11 cellular contexts compared by ENCODE assay signal in genomic region chr14:61710853-61711817, GRCh38. TPM values are rescaled to one million over a fixed set of nuclear protein-coding genes. Genes with fewer than 3 reads are reported as not detected.
DNase-seq lines count a peak whose midpoint lies in the region; ATAC-seq and TF ChIP-seq lines count a peak whose summit lies in the region.
"Had no signal": no experiment of that assay in that cellular context is flagged by ENCODE, and none has a peak within 500 bp of the region (broad histone marks: within the 10 kb centered on the region; RNA-seq: fewer than 3 reads in every experiment).

No MANE protein-coding gene starts in this region.

- no peak overlapping the region for H3K27ac ChIP-seq in CD8-positive, alpha-beta T cell (ENCODE audit: low read depth, low read length)

- CTCF ChIA-PET in CD8-positive, alpha-beta T cell (lab: Charles Lee) = interaction anchor here (0.6 to 1.8 kb wide), 2 partner anchors 20 to 52 kb away, joined by 3 to 4 read pairs; no protein-coding TSS in a partner anchor

- ATAC-seq in CD8-positive, alpha-beta T cell = no peak
- peak; percentile 73 for ATAC-seq in left colon
- no peak for ATAC-seq in GM18858 (IDR thresholded peaks at IDR 0.05; ENCODE audit: unreplicated experiment)
- ATAC-seq in GM21619 (IDR thresholded peaks at IDR 0.05; ENCODE audit: unreplicated experiment) = no peak
- ATAC-seq: left ventricle myocardium superior had no signal

- no peaks in the 10 kb centered on the region for H3K36me3 ChIP-seq in CD8-positive, alpha-beta T cell (ENCODE audit: insufficient read depth, low read length)

- peak overlapping the region; percentile 7 for H3K27ac Mint-ChIP-seq in CD8-positive, alpha-beta T cell
- H3K27ac Mint-ChIP-seq in HFFc6 = peak overlapping the region; percentile 34

- DNase-seq in CD8-positive, alpha-beta T cell = no peak
- DNase-seq in HFFc6 = no peak
- DNase-seq in SHP77 (lab: John Stamatoyannopoulos, UW) = peak; percentile 19 to 20
- no peak for DNase-seq in left colon
- DNase-seq in hippocampal formation (lab: John Stamatoyannopoulos, UW) = no peak
- no peak for DNase-seq in superior temporal gyrus (ENCODE audit: extremely low spot score)
- DNase-seq: left ventricle myocardium superior; MV-4-11; stimulated activated CD4-positive, alpha-beta T cell treated with anti-CD3 and anti-CD28 coated beads, Interleukin-4, amount 100 ng/mL, for 1 hour had no signal

- H3K36me3 Mint-ChIP-seq in CD8-positive, alpha-beta T cell = peaks cover 5% of the 10 kb centered on the region
- 0 out of 2 replicates have a peak, but pooled peaks cover 4% of the 10 kb centered on the region for H3K36me3 Mint-ChIP-seq in HFFc6 (ENCODE audit: low read depth)

- no peaks in the 10 kb centered on the region for H3K27me3 ChIP-seq in CD8-positive, alpha-beta T cell (ENCODE audit: insufficient read depth, low read length)

- intact Hi-C loops in CD8-positive, alpha-beta T cell (cut with DNase I, micrococcal nuclease) = no loop called here
- intact Hi-C loops in left colon (cut with DNase I, micrococcal nuclease) = no loop called here

- no peak for TF ChIP-seq CTCF in CD8-positive, alpha-beta T cell (IDR thresholded peaks at IDR 0.05)
- no peak for TF ChIP-seq CTCF in HFFc6 (IDR thresholded peaks at IDR 0.05)

- H3K4me1 ChIP-seq in CD8-positive, alpha-beta T cell (ENCODE audit: insufficient read depth, low read length) = peaks cover 42% of the 10 kb centered on the region

- H3K4me3 Mint-ChIP-seq in CD8-positive, alpha-beta T cell = peak overlapping the region; percentile 1
- H3K4me3 Mint-ChIP-seq in HFFc6 = no peak overlapping the region

- peaks cover 3% of the 10 kb centered on the region for H3K9me3 Mint-ChIP-seq in CD8-positive, alpha-beta T cell
- no peaks in the 10 kb centered on the region for H3K9me3 Mint-ChIP-seq in HFFc6

- no peaks in the 10 kb centered on the region for H3K9me3 ChIP-seq in CD8-positive, alpha-beta T cell (ENCODE audit: low read length)

- H3K27me3 Mint-ChIP-seq in CD8-positive, alpha-beta T cell (ENCODE audit: low read depth) = no peaks in the 10 kb centered on the region
- 0 out of 2 replicates have a peak, but pooled peaks cover 4% of the 10 kb centered on the region for H3K27me3 Mint-ChIP-seq in HFFc6 (ENCODE audit: insufficient read depth)

- no peak overlapping the region for H3K4me3 ChIP-seq in CD8-positive, alpha-beta T cell (ENCODE audit: low read depth, low read length)

- POLR2A ChIA-PET in CD8-positive, alpha-beta T cell (lab: Charles Lee) = interaction anchor here (0.6 to 2.2 kb wide), 6 partner anchors 9 to 245 kb away, joined by 3 to 8 read pairs (median 4); partner anchors contain the start of gene HIF1A

- peaks cover 80% of the 10 kb centered on the region for H3K4me1 Mint-ChIP-seq in CD8-positive, alpha-beta T cell (ENCODE audit: low read depth)
- peaks cover 59% of the 10 kb centered on the region for H3K4me1 Mint-ChIP-seq in HFFc6 (ENCODE audit: low read depth)

RNA-seq across cellular contexts. Expression of gene HIF1A, which starts 15.8 kb away (rescaled TPM):
- total RNA-seq in CD8-positive, alpha-beta T cell = 100 to 1,000 TPM; 335 to 340 TPM
- 100 to 1,000 TPM; 217 to 265 (median 233) TPM for total RNA-seq in HFFc6 (2021; fragmentation: NEBNext Ultra II Directional; extraction: Animal tissue kit (Norgen Biotek cat#: 25700))
- 100 to 1,000 TPM in 1 of 2 donors, 10 to 100 TPM in 1; 89.0 to 145 TPM for total RNA-seq in left colon

RNA-seq across cellular contexts. Expression of gene SNAPC1, which starts 51.1 kb away (rescaled TPM):
- 1 to 10 TPM; 6.8 to 7.4 TPM for total RNA-seq in CD8-positive, alpha-beta T cell
- total RNA-seq in HFFc6 (2021; fragmentation: NEBNext Ultra II Directional; extraction: Animal tissue kit (Norgen Biotek cat#: 25700)) = 10 to 100 TPM; 12.1 to 15.8 (median 14.6) TPM
- total RNA-seq in left colon = 1 to 10 TPM; 1.7 to 2.2 TPM

Comparison
In these comparisons a context has a peak if more than half of its experiments do, and no peak if none do; other contexts are left out.
1. DNase-seq: peak in SHP77 (2 of 2); none in CD8-positive, alpha-beta T cell (0 of 7), HFFc6 (single experiment), left colon (0 of 2), hippocampal formation (0 of 2) and superior temporal gyrus (single experiment).